ENCODE assay signal across 8 cellular contexts in the genomic region with DNA sequence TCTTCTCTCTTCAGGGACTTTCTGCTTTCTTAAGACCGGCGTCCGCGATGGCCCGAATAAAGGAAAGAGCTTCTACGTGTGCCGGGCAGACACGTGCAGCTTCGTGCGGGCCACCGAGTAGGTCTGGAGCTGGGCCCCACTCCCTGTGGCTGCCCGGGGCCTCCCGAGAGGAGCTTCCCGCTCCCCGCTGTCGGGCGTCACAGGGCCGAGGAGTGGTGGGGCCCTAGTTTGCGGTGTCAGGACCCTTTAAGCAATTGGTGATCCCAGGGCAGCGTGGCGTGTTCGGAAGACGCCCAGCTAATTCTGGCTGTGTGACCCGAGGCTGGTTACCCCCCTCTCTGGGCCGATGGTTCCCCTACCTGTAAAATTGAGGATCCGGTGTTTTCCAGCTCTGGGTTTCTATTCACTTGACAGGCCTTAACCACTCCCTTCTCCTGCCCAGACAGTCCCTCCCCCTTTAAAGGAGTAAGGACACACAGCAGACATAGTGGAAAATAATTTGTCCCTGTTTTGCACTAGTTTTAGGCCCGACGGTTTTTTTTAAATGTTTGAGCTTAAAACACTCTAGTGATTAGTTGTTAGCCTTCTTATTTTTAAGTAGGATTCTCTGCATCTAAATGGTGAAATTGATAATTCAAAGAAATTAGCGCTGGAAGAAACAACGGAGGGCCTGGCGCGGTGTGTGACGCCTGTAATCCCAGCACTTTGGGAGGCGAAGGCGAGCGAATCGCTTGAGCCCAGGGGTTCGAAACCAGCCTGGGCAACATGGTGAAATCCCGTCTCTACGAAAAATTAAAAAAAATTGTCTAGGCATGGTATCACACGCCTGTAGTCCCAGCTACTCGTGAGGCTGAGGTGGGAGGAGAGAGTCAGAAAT. TPM values are rescaled to one million over a fixed set of nuclear protein-coding genes. Genes with fewer than 3 reads are reported as not detected.
DNase-seq lines count a peak whose midpoint lies in the region; ATAC-seq and TF ChIP-seq lines count a peak whose summit lies in the region.

No MANE protein-coding gene starts in this region.

- 0 out of 2 replicates have a peak overlapping the region, but pooled peaks have one; percentile 1 for H2AK5ac ChIP-seq in IMR-90 (ENCODE audit: low read depth, low read length)

- no peaks in the 10 kb centered on the region for H3K27me3 Mint-ChIP-seq in progenitor cell of endocrine pancreas

- TF ChIP-seq POLR2A in IMR-90 (IDR thresholded peaks at IDR 0.05; ENCODE audit: low read depth, low read length) = no peak

- no peak overlapping the region for H4K91ac ChIP-seq in IMR-90 (ENCODE audit: insufficient read depth, low read depth, low read length)

- H3K56ac ChIP-seq in IMR-90 (ENCODE audit: extremely low read depth, insufficient read depth, low read length) = peak overlapping the region; percentile 27; the same call in 1 of the 2 replicates

- peak overlapping the region; percentile 14 for H3K4ac ChIP-seq in IMR-90 (ENCODE audit: low read depth, low read length)

- H2BK120ac ChIP-seq in IMR-90 (ENCODE audit: low read depth, low read length) = no peak overlapping the region

- H2BK15ac ChIP-seq in IMR-90 (ENCODE audit: low read depth, low read length) = no peak overlapping the region

- H3K4me1 Mint-ChIP-seq in progenitor cell of endocrine pancreas (ENCODE audit: low read depth) = peaks cover 19% of the 10 kb centered on the region

- dilution Hi-C loops in IMR-90 (cut with HindIII; ENCODE audit: low sequenced_read_pairs, unreplicated experiment) = no loop called here

- no peak overlapping the region for H3K18ac ChIP-seq in IMR-90 (ENCODE audit: low read depth, low read length)

- no peak overlapping the region; the same call in 1 of the 2 replicates for H2BK20ac ChIP-seq in IMR-90 (ENCODE audit: low read depth, low read length)

- peaks cover 0 to 11% of the 10 kb centered on the region in 2 experiments; a peak in 2 of 4 replicates for H3K79me1 ChIP-seq in IMR-90 (ENCODE audit: low read depth in 1 of 2, low read length in 2 of 2)

- no peaks in the 10 kb centered on the region for H3K9me3 ChIP-seq in IMR-90 (ENCODE audit: control insufficient read depth, insufficient read depth, low read length)

- H4K5ac ChIP-seq in IMR-90 (ENCODE audit: low read depth, low read length) = no peak overlapping the region

- H2AK9ac ChIP-seq in IMR-90 (replicated peaks; ENCODE audit: low read depth, low read length, poor library complexity) = peak overlapping the region; percentile 95

- WGBS in IMR-90 (ENCODE audit: extremely low coverage in 2 of 2, insufficient read length in 1 of 2), 2 experiments = 37% methylated on average over 20 of the region's 42 CpGs; no CpG with 5 or more reads in 1 of the 2 experiments

- TF ChIP-seq CTCF in GM20000 (IDR thresholded peaks at IDR 0.05; ENCODE audit: extremely low read depth, missing control alignments) = no peak
- no peak for TF ChIP-seq CTCF in IMR-90 (conservative IDR thresholded peaks at IDR 0.05; ENCODE audit: low read depth, low read length)
- TF ChIP-seq CTCF in VCaP (conservative IDR thresholded peaks at IDR 0.05) = no peak
- no peak for TF ChIP-seq CTCF in progenitor cell of endocrine pancreas (IDR thresholded peaks at IDR 0.05; ENCODE audit: unreplicated experiment)

- peak overlapping the region; percentile 94 for H2AFZ ChIP-seq in IMR-90 (replicated peaks; ENCODE audit: low read length, poor library complexity)

- no peaks in the 10 kb centered on the region; the same call in 1 of the 2 replicates for H3K4me1 ChIP-seq in IMR-90 (ENCODE audit: control insufficient read depth, insufficient read depth, low read length)

- H3K27ac Mint-ChIP-seq in progenitor cell of endocrine pancreas = no peak overlapping the region

- H4K20me1 ChIP-seq in IMR-90 (ENCODE audit: insufficient read depth, low read length) = no peaks in the 10 kb centered on the region

- POLR2A ChIA-PET in IMR-90 (lab: Charles Lee; ENCODE audit: unreplicated experiment) = interaction anchor here (0.6 kb wide), 1 partner anchor 185 kb away, joined by 7 read pairs; no protein-coding TSS in a partner anchor

- H3K27ac ChIP-seq in IMR-90 (ENCODE audit: insufficient read depth, low read length) (peak overlapping the region; percentile 0; the same call in 1 of the 2 replicates), VCaP (peak overlapping the region; percentile 79)

- H3K4me3 Mint-ChIP-seq in progenitor cell of endocrine pancreas (ENCODE audit: low read depth) = no peak overlapping the region

- no peaks in the 10 kb centered on the region for H3K27me3 ChIP-seq in IMR-90 (ENCODE audit: control insufficient read depth, insufficient read depth, low read length)

- H3K36me3 ChIP-seq in IMR-90 (ENCODE audit: control insufficient read depth, insufficient read depth, low read length) = no peaks in the 10 kb centered on the region

- no peak overlapping the region for H3K23ac ChIP-seq in IMR-90 (ENCODE audit: low read depth, low read length)

- H3K14ac ChIP-seq in IMR-90 (replicated peaks; ENCODE audit: low read depth, low read length) = 0 out of 2 replicates have a peak overlapping the region, but pooled peaks have one; percentile 14

- peak overlapping the region; percentile 13 for H3K9ac ChIP-seq in IMR-90 (ENCODE audit: low read depth, low read length)

- in situ Hi-C loops in IMR-90 (cut with MboI; ENCODE audit: low sequenced_read_pairs) = no loop called here

- ATAC-seq in IMR-90 (ENCODE audit: low read depth) = peak; percentile 41
- peak; percentile 58 for ATAC-seq in Right ventricle myocardium superior (ENCODE audit: poor library complexity)

- no peak for TF ChIP-seq RAD21 in IMR-90 (IDR thresholded peaks at IDR 0.05; ENCODE audit: low read length)

- peaks cover 9% of the 10 kb centered on the region for H3K36me3 Mint-ChIP-seq in progenitor cell of endocrine pancreas (ENCODE audit: insufficient read depth)

- peaks cover 3% of the 10 kb centered on the region; the same call in 1 of the 2 replicates for H3K9me1 ChIP-seq in IMR-90 (ENCODE audit: insufficient read depth, low read length)

- H2BK5ac ChIP-seq in IMR-90 (ENCODE audit: low read depth, low read length, poor library complexity, severe bottlenecking) = no peak overlapping the region

- CTCF ChIA-PET in IMR-90 (lab: Yijun Ruan, JAX) = interaction anchor here (0.9 to 1.6 kb wide), 2 partner anchors 224 to 486 kb away, joined by 3 to 5 read pairs; no protein-coding TSS in a partner anchor

- intact Hi-C loops in IMR-90 (cut with micrococcal nuclease) = loop anchor here (1.0 to 10.0 kb wide), 3 partner anchors 323 to 864 kb away; a partner anchor contains a TSS
- intact Hi-C loops in Right ventricle myocardium superior (cut with DNase I) = no loop called here

- peak overlapping the region; percentile 90 for H3K4me2 ChIP-seq in IMR-90 (ENCODE audit: low read depth, low read length)

- DNase-seq in SHP77 (lab: John Stamatoyannopoulos, UW) (peak; percentile 26 to 34), SHP77 treated with DMSO at 0.1 percent for 48 hours (lab: John Stamatoyannopoulos, UW) (no peak), GM20000 (ENCODE audit: low spot score) (peak; percentile 40), IMR-90 (peak; percentile 34), Right ventricle myocardium superior (no peak), progenitor cell of endocrine pancreas (ENCODE audit: low spot score, unreplicated experiment) (peak; percentile 21), GDM1 (lab: John Stamatoyannopoulos, UW) (no peak)

- H3K4me3 ChIP-seq in IMR-90 (ENCODE audit: insufficient read depth, low read depth, low read length) = peak overlapping the region; percentile 64

- BruUV-seq in IMR-90 (replicated peaks; lab: Mats Ljungman, UMichigan) = TSS peak; percentile 70

- H4K8ac ChIP-seq in IMR-90 (ENCODE audit: low read depth in 2 of 2, low read length in 2 of 2) = peak overlapping the region; percentile 10 to 27; a peak in 1 of 4 replicates

- no peaks in the 10 kb centered on the region for H3K9me3 Mint-ChIP-seq in progenitor cell of endocrine pancreas (ENCODE audit: low read depth)

TF ChIP-seq in IMR-90, 13 proteins besides CTCF, POLR2A, EP300 and RAD21:
- no peak for TF ChIP-seq FOS (IDR thresholded peaks at IDR 0.05; ENCODE audit: low read depth, low read length)
- peak; percentile 45; the same call in 1 of the 2 replicates for TF ChIP-seq BHLHE40 (IDR thresholded peaks at IDR 0.05; ENCODE audit: low read depth, low read length)
- peak; percentile 94 for TF ChIP-seq MXI1 (IDR thresholded peaks at IDR 0.05; ENCODE audit: borderline replicate concordance, low read depth, low read length)

RNA-seq across cellular contexts. Expression of a gene that starts 0.6 kb away (rescaled TPM):
- total RNA-seq in IMR-90 (2012; rRNA removed) = 12.5 and 14.7 TPM in 2 replicates
- 9.6 and 11.5 TPM in 2 replicates for polyA plus RNA-seq in IMR-90 (2012; rRNA removed)
- polyA plus RNA-seq in IMR-90 (2012; cell fraction: cytosol; rRNA removed) = 5.1 and 9.9 TPM in 2 replicates
- polyA plus RNA-seq in IMR-90 (2012; cell fraction: nucleus; rRNA removed; ENCODE audit: low replicate concordance) = 9.3 and 14.6 TPM in 2 replicates
- 4.3 TPM for total RNA-seq in Right ventricle myocardium superior
- 57.0 and 58.4 TPM in 2 replicates for total RNA-seq in progenitor cell of endocrine pancreas

RNA-seq across cellular contexts. Expression of a gene that starts 59.1 kb away (rescaled TPM):
- not detected in 2 replicates for total RNA-seq in IMR-90 (2012; rRNA removed)
- polyA plus RNA-seq in IMR-90 (2012; rRNA removed) = not detected in 2 replicates
- not detected in 2 replicates for polyA plus RNA-seq in IMR-90 (2012; cell fraction: cytosol; rRNA removed)
- not detected in 2 replicates for polyA plus RNA-seq in IMR-90 (2012; cell fraction: nucleus; rRNA removed; ENCODE audit: low replicate concordance)
- total RNA-seq in Right ventricle myocardium superior = 1.0 TPM
- 2.8 and 3.3 TPM in 2 replicates for total RNA-seq in progenitor cell of endocrine pancreas

Comparison
In these comparisons a context has a peak if more than half of its experiments do, and no peak if none do; other contexts are left out.
1. DNase-seq: peak in SHP77 (2 of 2), GM20000 (single experiment), IMR-90 (single experiment) and progenitor cell of endocrine pancreas (single experiment); none in SHP77 treated with DMSO at 0.1 percent for 48 hours (single experiment), Right ventricle myocardium superior (single experiment) and GDM1 (single experiment).